Comparison of ENCODE assay signal across 16 cellular contexts in genomic region chr2:196984888-196985287, GRCh38. TPM values are rescaled to one million over a fixed set of nuclear protein-coding genes. Genes with fewer than 3 reads are reported as not detected.
DNase-seq lines count a peak whose midpoint lies in the region; ATAC-seq and TF ChIP-seq lines count a peak whose summit lies in the region.
"Had no signal": no experiment of that assay in that cellular context is flagged by ENCODE, and none has a peak within 500 bp of the region (broad histone marks: within the 10 kb centered on the region; RNA-seq: fewer than 3 reads in every experiment).

No MANE protein-coding gene starts in this region.

- peak overlapping the region; percentile 75 for H3K27ac Mint-ChIP-seq in activated T-helper 17 cell treated with anti-CD3 and anti-CD28 coated beads, Interleukin-2, amount 50 U/mL, for 72 hours
- H3K27ac Mint-ChIP-seq in naive B cell: peak overlapping the region in 4 of 6 donors; percentile 46 to 71 (median 68)
- no peak overlapping the region for H3K27ac Mint-ChIP-seq in activated T-helper 2 cell treated with anti-CD3 and anti-CD28 coated beads, Interferon-gamma antibody, Interleukin-2, Interleukin-4, amounts not matched to agents 10 μg/mL and 5 μg/mL and 100 μg/mL, durations not matched to agents 14 hours and 24 hours and 36 hours

- H3K27me3 ChIP-seq in A673 (replicated peaks; ENCODE audit: insufficient read depth, low read depth, low read length, poor library complexity): no peaks in the 10 kb centered on the region
- H3K27me3 ChIP-seq in BE2C: no peaks in the 10 kb centered on the region
- H3K27me3 ChIP-seq: foreskin keratinocyte had no signal

- H3K9me3 Mint-ChIP-seq in activated T-helper 17 cell treated with anti-CD3 and anti-CD28 coated beads, Interleukin-2, amount 50 U/mL, for 72 hours: no peaks in the 10 kb centered on the region
- peaks cover 0 to 5% (median 0%) of the 10 kb centered on the region in 7 donors for H3K9me3 Mint-ChIP-seq in naive B cell
- H3K9me3 Mint-ChIP-seq in activated T-helper 2 cell treated with anti-CD3 and anti-CD28 coated beads, Interferon-gamma antibody, Interleukin-2, Interleukin-4, amounts not matched to agents 10 μg/mL and 5 μg/mL and 100 μg/mL, durations not matched to agents 14 hours and 24 hours and 36 hours: peaks cover 11% of the 10 kb centered on the region

- H3K4me1 ChIP-seq in A673 (ENCODE audit: insufficient read depth, low read length, poor library complexity, severe bottlenecking) (peaks cover 51% of the 10 kb centered on the region), BE2C (peaks cover 11% of the 10 kb centered on the region)

- no peak for TF ChIP-seq CTCF in A673 (conservative IDR thresholded peaks at IDR 0.05; ENCODE audit: low read depth, low read length)
- TF ChIP-seq CTCF in BE2C (IDR thresholded peaks at IDR 0.05; ENCODE audit: low read depth, low read length): no peak

- CTCF ChIA-PET in A673 (lab: Charles Lee): no interaction called here

- intact Hi-C loops in A673 (cut with micrococcal nuclease; ENCODE audit: unreplicated experiment): no loop called here
- intact Hi-C loops in activated T-helper 2 cell treated with anti-CD3 and anti-CD28 coated beads, Interferon-gamma antibody, Interleukin-2, Interleukin-4, amounts not matched to agents 10 μg/mL and 5 μg/mL and 100 μg/mL, durations not matched to agents 14 hours and 24 hours and 36 hours (cut with micrococcal nuclease): loop anchor here (5.0 to 10.0 kb wide), 2 partner anchors 188 to 740 kb away; partner anchors contain the start of gene GTF3C3

- H3K27me3 Mint-ChIP-seq in activated T-helper 17 cell treated with anti-CD3 and anti-CD28 coated beads, Interleukin-2, amount 50 U/mL, for 72 hours: no peaks in the 10 kb centered on the region
- H3K27me3 Mint-ChIP-seq in naive B cell: no peaks in the 10 kb centered on the region
- H3K27me3 Mint-ChIP-seq in activated T-helper 2 cell treated with anti-CD3 and anti-CD28 coated beads, Interferon-gamma antibody, Interleukin-2, Interleukin-4, amounts not matched to agents 10 μg/mL and 5 μg/mL and 100 μg/mL, durations not matched to agents 14 hours and 24 hours and 36 hours (ENCODE audit: low read depth): no peaks in the 10 kb centered on the region

- DNase-seq in DMS 273 (lab: John Stamatoyannopoulos, UW; ENCODE audit: unreplicated experiment) (peak; percentile 15), DMS 273 treated with DMSO at 0.1 percent for 48 hours (lab: John Stamatoyannopoulos, UW) (no peak), A673 (ENCODE audit: low spot score) (no peak), naive B cell (no peak), BE2C (no peak)
- no peak for DNase-seq in activated T-helper 2 cell treated with anti-CD3 and anti-CD28 coated beads, Interferon-gamma antibody, Interleukin-2, Interleukin-4, amounts not matched to agents 10 μg/mL and 5 μg/mL and 100 μg/mL, durations not matched to agents 14 hours and 24 hours and 36 hours (ENCODE audit: low spot score)
- DNase-seq in activated CD8-positive, alpha-beta memory T cell treated with anti-CD3 and anti-CD28 coated beads, Interleukin-2, amount 50 U/mL, for 4 hours: no peak
- DNase-seq: effector CD4-positive, alpha-beta T cell; erythroblast; foreskin keratinocyte; KG1; NCI-H774; psoas muscle had no signal

- peaks cover 51% of the 10 kb centered on the region for H3K36me3 Mint-ChIP-seq in activated T-helper 17 cell treated with anti-CD3 and anti-CD28 coated beads, Interleukin-2, amount 50 U/mL, for 72 hours (ENCODE audit: low read depth)
- H3K36me3 Mint-ChIP-seq in naive B cell: peaks cover 7 to 19% of the 10 kb centered on the region in 2 donors
- peaks cover 58% of the 10 kb centered on the region for H3K36me3 Mint-ChIP-seq in activated T-helper 2 cell treated with anti-CD3 and anti-CD28 coated beads, Interferon-gamma antibody, Interleukin-2, Interleukin-4, amounts not matched to agents 10 μg/mL and 5 μg/mL and 100 μg/mL, durations not matched to agents 14 hours and 24 hours and 36 hours (ENCODE audit: low read depth)

- H3K4me3 Mint-ChIP-seq in activated T-helper 17 cell treated with anti-CD3 and anti-CD28 coated beads, Interleukin-2, amount 50 U/mL, for 72 hours: no peak overlapping the region
- H3K4me3 Mint-ChIP-seq in naive B cell: no peak overlapping the region
- no peak overlapping the region for H3K4me3 Mint-ChIP-seq in activated T-helper 2 cell treated with anti-CD3 and anti-CD28 coated beads, Interferon-gamma antibody, Interleukin-2, Interleukin-4, amounts not matched to agents 10 μg/mL and 5 μg/mL and 100 μg/mL, durations not matched to agents 14 hours and 24 hours and 36 hours (ENCODE audit: low read depth)

- H3K4me1 Mint-ChIP-seq in activated T-helper 17 cell treated with anti-CD3 and anti-CD28 coated beads, Interleukin-2, amount 50 U/mL, for 72 hours: peaks cover 26% of the 10 kb centered on the region
- H3K4me1 Mint-ChIP-seq in naive B cell: peaks cover 16 to 38% (median 24%) of the 10 kb centered on the region in 3 donors
- peaks cover 46% of the 10 kb centered on the region for H3K4me1 Mint-ChIP-seq in activated T-helper 2 cell treated with anti-CD3 and anti-CD28 coated beads, Interferon-gamma antibody, Interleukin-2, Interleukin-4, amounts not matched to agents 10 μg/mL and 5 μg/mL and 100 μg/mL, durations not matched to agents 14 hours and 24 hours and 36 hours (ENCODE audit: low read depth)

- no peak for ATAC-seq in activated T-helper 17 cell treated with anti-CD3 and anti-CD28 coated beads, Interleukin-2, amount 50 U/mL, for 72 hours (replicated peaks)
- ATAC-seq in naive B cell (ENCODE audit: low read depth in 2 of 2): no peak
- ATAC-seq: foreskin keratinocyte, psoas muscle had no signal

- H3K9me3 ChIP-seq in A673 (ENCODE audit: low read depth, low read length, poor library complexity, severe bottlenecking): no peaks in the 10 kb centered on the region
- no peaks in the 10 kb centered on the region for H3K9me3 ChIP-seq in BE2C
- H3K9me3 ChIP-seq: psoas muscle, thoracic aorta had no signal

- POLR2A ChIA-PET in A673 (lab: Charles Lee; ENCODE audit: low non-redundant PET): no interaction called here

- no TSS peak for BruUV-seq in A673 (replicated peaks; lab: Mats Ljungman, UMichigan)

- H3K4me3 ChIP-seq in A673 (ENCODE audit: low read depth, low read length, poor library complexity, severe bottlenecking) (no peak overlapping the region), BE2C (ENCODE audit: low read depth, low read length) (no peak overlapping the region)
- H3K4me3 ChIP-seq: psoas muscle, thoracic aorta had no signal

- H3K27ac ChIP-seq in A673 (ENCODE audit: low read depth, low read length, poor library complexity, severe bottlenecking): peak overlapping the region; percentile 20
- H3K27ac ChIP-seq: 22Rv1, foreskin keratinocyte, psoas muscle, thoracic aorta had no signal

- no peaks in the 10 kb centered on the region for H3K36me3 ChIP-seq in A673 (ENCODE audit: insufficient read depth, low read length, poor library complexity, severe bottlenecking)
- no peaks in the 10 kb centered on the region for H3K36me3 ChIP-seq in BE2C
- H3K36me3 ChIP-seq: thoracic aorta had no signal

RNA-seq across cellular contexts. Expression of gene PGAP1, which starts 58.4 kb away (rescaled TPM):
- 40.4 and 46.8 TPM in 2 replicates for total RNA-seq in A673 (2021)
- total RNA-seq in activated T-helper 17 cell treated with anti-CD3 and anti-CD28 coated beads, Interleukin-2, amount 50 U/mL, for 72 hours: 10 to 100 TPM; 41.6 to 44.8 TPM
- polyA plus RNA-seq in naive B cell (ENCODE audit: low read depth in 6 of 6): under 1 TPM in 3 of 6 donors, not detected in 3; 0.22 to 0.39 (median 0.32) TPM
- polyA plus RNA-seq in BE2C (2012; ENCODE audit: insufficient read depth, insufficient read length, low read depth): 11.8 TPM
- 31.2 and 31.4 TPM in 2 replicates for total RNA-seq in activated T-helper 2 cell treated with anti-CD3 and anti-CD28 coated beads, Interferon-gamma antibody, Interleukin-2, Interleukin-4, amounts not matched to agents 10 μg/mL and 5 μg/mL and 100 μg/mL, durations not matched to agents 14 hours and 24 hours and 36 hours
